ENCODE assay signal across 8 cellular contexts in the genomic region with DNA sequence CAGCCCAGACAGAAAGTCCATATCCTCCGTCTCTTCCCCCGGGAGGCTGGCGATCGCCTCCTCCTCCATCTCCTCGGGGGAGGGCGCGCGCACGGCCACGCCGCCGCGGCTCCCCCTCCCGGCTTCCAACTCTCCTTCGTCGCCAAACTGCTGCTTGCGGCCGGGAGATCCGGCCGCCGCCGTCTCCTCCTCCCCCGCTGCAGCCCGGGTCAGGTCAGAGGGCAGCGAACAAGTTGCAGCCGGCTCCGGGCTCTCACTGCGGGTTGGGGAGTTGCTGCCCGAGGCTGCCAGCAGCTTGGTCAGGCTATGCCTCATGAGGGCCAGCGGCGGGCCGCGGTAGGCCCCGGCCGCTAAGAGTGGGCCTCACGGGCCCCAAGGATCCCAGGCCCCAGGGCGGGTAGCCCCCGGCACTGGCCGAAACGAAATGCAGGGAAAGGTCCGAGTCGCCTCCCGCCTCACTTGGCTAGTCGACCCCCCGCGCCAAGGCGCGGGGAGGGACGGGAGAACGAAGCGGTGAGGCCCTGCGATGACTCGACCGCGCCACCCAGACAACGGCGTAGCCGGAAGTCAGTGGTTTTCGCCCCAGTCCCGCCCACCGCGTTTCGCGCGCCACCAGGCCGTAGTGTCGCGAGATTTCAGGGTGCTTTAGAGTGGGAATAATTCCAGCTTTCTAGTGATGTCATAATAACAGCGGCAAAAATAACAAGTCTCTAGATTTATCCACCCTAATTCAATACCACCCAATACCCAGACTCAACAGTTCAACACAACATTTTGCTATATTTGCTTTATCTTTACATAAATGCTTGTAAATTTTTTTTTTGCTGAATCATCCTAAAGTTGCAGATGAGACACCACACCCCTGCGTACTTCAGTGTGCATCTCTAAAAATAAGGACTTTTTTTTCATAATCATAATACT. TPM values are rescaled to one million over a fixed set of nuclear protein-coding genes. Genes with fewer than 3 reads are reported as not detected.
DNase-seq lines count a peak whose midpoint lies in the region; ATAC-seq, FAIRE-seq and TF ChIP-seq lines count a peak whose summit lies in the region.

A gene with protein sequence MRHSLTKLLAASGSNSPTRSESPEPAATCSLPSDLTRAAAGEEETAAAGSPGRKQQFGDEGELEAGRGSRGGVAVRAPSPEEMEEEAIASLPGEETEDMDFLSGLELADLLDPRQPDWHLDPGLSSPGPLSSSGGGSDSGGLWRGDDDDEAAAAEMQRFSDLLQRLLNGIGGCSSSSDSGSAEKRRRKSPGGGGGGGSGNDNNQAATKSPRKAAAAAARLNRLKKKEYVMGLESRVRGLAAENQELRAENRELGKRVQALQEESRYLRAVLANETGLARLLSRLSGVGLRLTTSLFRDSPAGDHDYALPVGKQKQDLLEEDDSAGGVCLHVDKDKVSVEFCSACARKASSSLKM (minus strand): TSS at position 569 of the 921 bp plus-strand sequence. CDS start 254 bp downstream, at position 315.

- no peaks in the 10 kb centered on the region for H3K9me3 Mint-ChIP-seq in natural killer cell treated with Interleukin-12 subunit alpha and Interleukin-12 subunit beta and Interleukin-15 and Interleukin-18, amount 100 ng/mL, for 72 hours

- H3K79me2 ChIP-seq in Loucy (ENCODE audit: insufficient read depth, low read length): peaks cover 51% of the 10 kb centered on the region

- TF ChIP-seq POLR2A in H54 (IDR thresholded peaks at IDR 0.05; ENCODE audit: low read depth, low read length): peak; percentile 89
- peak; percentile 97 for TF ChIP-seq POLR2A in Raji (IDR thresholded peaks at IDR 0.05; ENCODE audit: insufficient read depth, low read depth, low read length)

- peak; percentile 99 for FAIRE-seq in H54 (lab: Jason Lieb, UNC)

- H3K4me1 Mint-ChIP-seq in natural killer cell treated with Interleukin-12 subunit alpha and Interleukin-12 subunit beta and Interleukin-15 and Interleukin-18, amount 100 ng/mL, for 72 hours (ENCODE audit: low read depth in 2 of 2): peaks cover 32 to 43% of the 10 kb centered on the region in 2 donors

- peaks cover 49% of the 10 kb centered on the region for H4K20me1 ChIP-seq in Loucy (ENCODE audit: insufficient read depth, low read length, poor library complexity, severe bottlenecking)

- H3K9me3 ChIP-seq in Loucy (ENCODE audit: insufficient read depth, low read depth, low read length): no peaks in the 10 kb centered on the region

- H3K4me2 ChIP-seq in Loucy (ENCODE audit: low read depth, low read length, poor library complexity, severe bottlenecking): peak within 1 kb of the TSS; percentile 95

- peaks cover 7% of the 10 kb centered on the region for H3K27me3 ChIP-seq in Loucy (ENCODE audit: insufficient read depth, low read length, poor library complexity, severe bottlenecking)

- peak within 1 kb of the TSS; percentile 92 for H2AFZ ChIP-seq in Loucy (ENCODE audit: low read length)

- peak; percentile 94 to 96 for ATAC-seq in natural killer cell treated with Interleukin-12 subunit alpha and Interleukin-12 subunit beta and Interleukin-15 and Interleukin-18, amount 100 ng/mL, for 72 hours
- peak; percentile 91 for ATAC-seq in stimulated activated naive CD8-positive, alpha-beta T cell treated with anti-CD3 and anti-CD28 coated beads, Interleukin-15, Interleukin-2, amounts not matched to agents 100 U/mL and 50 U/mL, for 24 hours

- peaks cover 33% of the 10 kb centered on the region for H3K36me3 Mint-ChIP-seq in natural killer cell treated with Interleukin-12 subunit alpha and Interleukin-12 subunit beta and Interleukin-15 and Interleukin-18, amount 100 ng/mL, for 72 hours

- DNase-seq in EL: peak; percentile 94
- DNase-seq in H54 (ENCODE audit: insufficient read length, low spot score): peak; percentile 86
- peak; percentile 89 for DNase-seq in activated T-helper 9 cell treated with anti-CD3 and anti-CD28 coated beads, Interleukin-2, amount 50 U/mL, for 16 hours (ENCODE audit: low read depth)
- DNase-seq in fibroblast of peridontal ligament (ENCODE audit: extremely low read depth): peak; percentile 95
- peak; percentile 97 for DNase-seq in natural killer cell treated with Interleukin-12 subunit alpha and Interleukin-12 subunit beta and Interleukin-15 and Interleukin-18, amount 100 ng/mL, for 72 hours (ENCODE audit: low spot score)
- DNase-seq in stimulated activated naive CD8-positive, alpha-beta T cell treated with anti-CD3 and anti-CD28 coated beads, Interleukin-15, Interleukin-2, amounts not matched to agents 100 U/mL and 50 U/mL, for 24 hours: peak; percentile 96

- no peak for TF ChIP-seq CTCF in Loucy (conservative IDR thresholded peaks at IDR 0.05; ENCODE audit: low read length)

- H3K9ac ChIP-seq in Loucy (ENCODE audit: low read depth, low read length, poor library complexity, severe bottlenecking): peak within 1 kb of the TSS; percentile 97

- no peaks in the 10 kb centered on the region for H3K27me3 Mint-ChIP-seq in natural killer cell treated with Interleukin-12 subunit alpha and Interleukin-12 subunit beta and Interleukin-15 and Interleukin-18, amount 100 ng/mL, for 72 hours

- peak within 1 kb of the TSS; percentile 93 to 95 for H3K27ac Mint-ChIP-seq in natural killer cell treated with Interleukin-12 subunit alpha and Interleukin-12 subunit beta and Interleukin-15 and Interleukin-18, amount 100 ng/mL, for 72 hours

- H3K4me1 ChIP-seq in Loucy (ENCODE audit: insufficient read depth, low read length, poor library complexity, severe bottlenecking): peaks cover 30% of the 10 kb centered on the region

- peak within 1 kb of the TSS; percentile 90 for H3K4me3 ChIP-seq in Loucy (ENCODE audit: low read length, poor library complexity, severe bottlenecking)

- H3F3A ChIP-seq in Loucy (ENCODE audit: low read depth): no peaks in the 10 kb centered on the region

- H3K36me3 ChIP-seq in Loucy (ENCODE audit: insufficient read depth, low read length): peaks cover 16% of the 10 kb centered on the region

- no peaks in the 10 kb centered on the region for H3K9me2 ChIP-seq in Loucy (replicated peaks; ENCODE audit: low read depth, low read length)

- peak within 1 kb of the TSS; percentile 97 for H3K4me3 Mint-ChIP-seq in natural killer cell treated with Interleukin-12 subunit alpha and Interleukin-12 subunit beta and Interleukin-15 and Interleukin-18, amount 100 ng/mL, for 72 hours

RNA-seq across cellular contexts. Expression of the gene that starts here (rescaled TPM):
- 10 to 100 TPM; 46.1 to 84.6 TPM for total RNA-seq in natural killer cell treated with Interleukin-12 subunit alpha and Interleukin-12 subunit beta and Interleukin-15 and Interleukin-18, amount 100 ng/mL, for 72 hours

Comparison
In these comparisons a context has a peak if more than half of its experiments do, and no peak if none do; other contexts are left out.
1. Peak in every context shown above with its lines: DNase-seq, ATAC-seq and H3K4me3 ChIP-seq.